ENCODE assay signal across 1 cellular context in the genomic region with DNA sequence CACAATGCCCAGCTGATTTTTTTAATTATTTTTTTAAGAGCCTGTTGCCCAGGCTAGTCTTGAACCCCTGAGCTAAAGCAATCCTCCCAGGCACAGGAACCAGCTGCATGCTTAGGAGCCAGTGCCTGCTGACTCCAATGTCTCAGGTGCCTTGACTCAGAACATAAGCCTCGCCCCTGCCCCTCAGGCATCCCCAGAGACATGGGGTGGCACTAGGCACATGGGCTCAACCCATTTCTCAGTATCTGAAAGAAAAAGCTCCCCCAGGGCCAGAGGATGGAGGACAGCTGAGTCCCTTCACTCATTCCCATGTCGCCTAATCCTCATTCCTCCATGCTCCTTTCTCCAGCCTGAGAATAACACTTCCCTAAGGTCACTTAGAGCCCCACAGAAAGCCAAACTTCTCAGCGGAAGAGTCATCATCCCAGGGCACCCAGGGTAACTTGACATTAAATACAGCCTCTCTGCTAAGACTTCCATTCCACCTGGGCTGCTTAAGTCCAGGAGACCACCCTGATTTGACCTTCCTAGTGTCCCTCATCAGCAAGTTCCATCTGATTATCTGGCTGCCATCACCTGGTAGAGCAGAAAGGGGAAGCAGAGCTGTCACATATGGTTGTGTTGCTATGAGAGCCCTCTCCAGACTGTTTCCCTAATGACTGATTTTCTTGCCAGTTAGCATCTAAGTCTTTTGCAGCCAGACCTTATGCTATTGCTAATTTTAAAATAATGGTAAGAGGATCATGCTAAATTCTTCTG.
TF ChIP-seq lines count a peak whose summit lies in the region.

No MANE protein-coding gene starts in this region.

TF ChIP-seq in SK-N-SH, 30 proteins besides CTCF, POLR2A, EP300 and RAD21 (continued from another document):
- peak; percentile 66 for TF ChIP-seq GATA2 (CRISPR knock-in tag; IDR thresholded peaks at IDR 0.05)
- TF ChIP-seq MXI1 (IDR thresholded peaks at IDR 0.05; ENCODE audit: low read depth, low read length), result peak; percentile 36; the same call in 1 of the 2 replicates
TF ChIP-seq in SK-N-SH: peak in this region for 4.
